Comparison of ENCODE assay signal across 13 cellular contexts in genomic region chr21:39088831-39089380, GRCh38.
DNase-seq lines count a peak whose midpoint lies in the region; ATAC-seq and TF ChIP-seq lines count a peak whose summit lies in the region.
"Had no signal": no experiment of that assay in that cellular context is flagged by ENCODE, and none has a peak within 500 bp of the region (broad histone marks: within the 10 kb centered on the region; RNA-seq: fewer than 3 reads in every experiment).

No MANE protein-coding gene starts in this region.

- H3K36me3 ChIP-seq in breast epithelium = no peaks in the 10 kb centered on the region
- no peaks in the 10 kb centered on the region for H3K36me3 ChIP-seq in adipocyte (ENCODE audit: control insufficient read depth, insufficient read depth, low read length, severe bottlenecking)
- H3K36me3 ChIP-seq in gastroesophageal sphincter = no peaks in the 10 kb centered on the region
- no peaks in the 10 kb centered on the region for H3K36me3 ChIP-seq in upper lobe of right lung

- H3K27ac ChIP-seq in breast epithelium (no peak overlapping the region), gastroesophageal sphincter (peak overlapping the region in 1 of 4 donors; percentile 49), upper lobe of right lung (no peak overlapping the region)

- no TSS peak for BruUV-seq in MCF 10A (replicated peaks; lab: Mats Ljungman, UMichigan)

- no peaks in the 10 kb centered on the region for H3K36me3 Mint-ChIP-seq in MCF 10A (ENCODE audit: insufficient read depth, unreplicated experiment)
- H3K36me3 Mint-ChIP-seq: naive B cell had no signal

- no peak for TF ChIP-seq EP300 in gastroesophageal sphincter (IDR thresholded peaks at IDR 0.05)

- no peaks in the 10 kb centered on the region for H3K9me3 Mint-ChIP-seq in MCF 10A (ENCODE audit: unreplicated experiment)
- H3K9me3 Mint-ChIP-seq: naive B cell had no signal

- H3K9ac ChIP-seq in adipocyte (ENCODE audit: low read length) = no peak overlapping the region

- ATAC-seq in gastroesophageal sphincter (peak; percentile 77), upper lobe of right lung (no peak)

- H3K4me1 ChIP-seq in breast epithelium (no peaks in the 10 kb centered on the region), adipocyte (ENCODE audit: control insufficient read depth, insufficient read depth, low read length) (peaks cover 5% of the 10 kb centered on the region), gastroesophageal sphincter (no peaks in the 10 kb centered on the region), upper lobe of right lung (peaks cover 23% of the 10 kb centered on the region)

- 41 to 52% methylated on average over 5 to 8 of the region's 9 CpGs for WGBS in gastroesophageal sphincter (ENCODE audit: low coverage in 1 of 2), 2 donors

- TF ChIP-seq POLR2A in breast epithelium (IDR thresholded peaks at IDR 0.05) (no peak), gastroesophageal sphincter (IDR thresholded peaks at IDR 0.05) (no peak)

- peaks cover 9% of the 10 kb centered on the region for H3K4me1 Mint-ChIP-seq in MCF 10A (ENCODE audit: insufficient read depth, unreplicated experiment)

- CTCF ChIA-PET in MCF 10A (lab: Yijun Ruan, JAX) = no interaction called here

- DNase-seq in MCF 10A (ENCODE audit: unreplicated experiment) = peak; percentile 72
- DNase-seq in breast epithelium (ENCODE audit: low spot score in 2 of 2) = no peak
- DNase-seq in adipocyte (ENCODE audit: low read depth) = peak; percentile 70
- no peak for DNase-seq in upper lobe of right lung
- DNase-seq in stimulated activated CD8-positive, alpha-beta memory T cell treated with anti-CD3 and anti-CD28 coated beads, Interleukin-4, amount 100 ng/mL, for 48 hours = no peak
- no peak for DNase-seq in activated CD8-positive, alpha-beta memory T cell treated with anti-CD3 and anti-CD28 coated beads, Interleukin-2, amount 50 U/mL, for 48 hours
- no peak for DNase-seq in SHP77 treated with DMSO at 0.1 percent for 48 hours (lab: John Stamatoyannopoulos, UW)
- DNase-seq: activated T-cell treated with anti-CD3 and anti-CD28 coated beads for 4 hours, foreskin melanocyte, naive B cell, NCI-H1417 had no signal

- no peaks in the 10 kb centered on the region for H3K27me3 ChIP-seq in breast epithelium
- no peaks in the 10 kb centered on the region for H3K27me3 ChIP-seq in adipocyte (replicated peaks; ENCODE audit: control insufficient read depth, insufficient read depth, low read length)
- H3K27me3 ChIP-seq in gastroesophageal sphincter = no peaks in the 10 kb centered on the region
- no peaks in the 10 kb centered on the region for H3K27me3 ChIP-seq in upper lobe of right lung

- H3K9me3 ChIP-seq in breast epithelium (no peaks in the 10 kb centered on the region), adipocyte (ENCODE audit: control insufficient read depth, low read length) (no peaks in the 10 kb centered on the region), gastroesophageal sphincter (no peaks in the 10 kb centered on the region), upper lobe of right lung (no peaks in the 10 kb centered on the region)

- H3K27ac Mint-ChIP-seq in MCF 10A (ENCODE audit: low read depth, unreplicated experiment) = peak overlapping the region; percentile 81
- H3K27ac Mint-ChIP-seq: B cell, naive B cell had no signal

- POLR2A ChIA-PET in MCF 10A (lab: Yijun Ruan, JAX) = no interaction called here

- no peak overlapping the region for H3K4me3 ChIP-seq in breast epithelium
- no peak overlapping the region for H3K4me3 ChIP-seq in adipocyte (ENCODE audit: low read length)
- no peak overlapping the region for H3K4me3 ChIP-seq in gastroesophageal sphincter
- no peak overlapping the region for H3K4me3 ChIP-seq in upper lobe of right lung

- H3K4me3 Mint-ChIP-seq in MCF 10A (ENCODE audit: unreplicated experiment) = no peak overlapping the region
- H3K4me3 Mint-ChIP-seq: B cell, naive B cell had no signal

- H3K27me3 Mint-ChIP-seq in MCF 10A (ENCODE audit: insufficient read depth, unreplicated experiment) = no peaks in the 10 kb centered on the region
- H3K27me3 Mint-ChIP-seq: B cell had no signal

- intact Hi-C loops in MCF 10A (cut with micrococcal nuclease) (no loop called here), breast epithelium (cut with DNase I; ENCODE audit: low total_unique reads) (no loop called here), upper lobe of right lung (cut with DNase I) (no loop called here)

- no peak for TF ChIP-seq CTCF in MCF 10A (IDR thresholded peaks at IDR 0.05; ENCODE audit: unreplicated experiment)
- no peak for TF ChIP-seq CTCF in breast epithelium (IDR thresholded peaks at IDR 0.05)
- no peak for TF ChIP-seq CTCF in gastroesophageal sphincter (IDR thresholded peaks at IDR 0.05)
- peak; percentile 10 for TF ChIP-seq CTCF in upper lobe of right lung (IDR thresholded peaks at IDR 0.05)

Comparison
In these comparisons a context has a peak if more than half of its experiments do, and no peak if none do; other contexts are left out.
1. DNase-seq: peak in MCF 10A (single experiment) and adipocyte (single experiment); none in breast epithelium (0 of 2), upper lobe of right lung (single experiment), stimulated activated CD8-positive, alpha-beta memory T cell treated with anti-CD3 and anti-CD28 coated beads, Interleukin-4, amount 100 ng/mL, for 48 hours (single experiment), activated CD8-positive, alpha-beta memory T cell treated with anti-CD3 and anti-CD28 coated beads, Interleukin-2, amount 50 U/mL, for 48 hours (single experiment) and SHP77 treated with DMSO at 0.1 percent for 48 hours (single experiment).